Comparison of ENCODE assay signal across 1 cellular context in genomic region chr20:17616480-17617211, GRCh38.
TF ChIP-seq lines count a peak whose summit lies in the region.

No MANE protein-coding gene starts in this region.

TF ChIP-seq in SK-N-SH treated with all-trans-retinoic acid at 6 μM for 48 hours, 23 proteins besides CTCF, POLR2A, EP300 and RAD21 (continued from another document):
- TF ChIP-seq SNAI2 (CRISPR knock-in tag; IDR thresholded peaks at IDR 0.05) (no peak), GLIS3 (CRISPR knock-in tag; IDR thresholded peaks at IDR 0.05) (no peak), CSDC2 (CRISPR knock-in tag; IDR thresholded peaks at IDR 0.05) (no peak)
TF ChIP-seq in SK-N-SH treated with all-trans-retinoic acid at 6 μM for 48 hours: peak in this region for 0.
